In genomic region chr15:67807141-67807540, GRCh38 we compare ENCODE assay signal across 1 cellular context.
TF ChIP-seq lines count a peak whose summit lies in the region.

No MANE protein-coding gene starts in this region.

TF ChIP-seq in H1, 55 proteins besides CTCF, POLR2A, EP300 and RAD21 (continued from another document):
- TF ChIP-seq USF2 (IDR thresholded peaks at IDR 0.05; ENCODE audit: low read length) = no peak
- TF ChIP-seq RNF2 (IDR thresholded peaks at IDR 0.05; ENCODE audit: borderline replicate concordance, low read depth, low read length, missing control alignments, poor library complexity, severe bottlenecking) = no peak
- no peak for TF ChIP-seq BACH1 (IDR thresholded peaks at IDR 0.05; ENCODE audit: low read length)
- no peak for TF ChIP-seq POU5F1 (IDR thresholded peaks at IDR 0.05; ENCODE audit: low read depth, low read length)
- TF ChIP-seq MAFK (IDR thresholded peaks at IDR 0.05; ENCODE audit: low read depth, low read length) = no peak
- no peak for TF ChIP-seq CBX8 (IDR thresholded peaks at IDR 0.05; ENCODE audit: borderline replicate concordance, low read depth, low read length)
- TF ChIP-seq RBBP5 (IDR thresholded peaks at IDR 0.05; ENCODE audit: borderline replicate concordance, low read depth, low read length) = no peak
- no peak for TF ChIP-seq KDM4A (IDR thresholded peaks at IDR 0.05; ENCODE audit: low read depth, low read length, severe bottlenecking)
- TF ChIP-seq EZH2 (IDR thresholded peaks at IDR 0.05; ENCODE audit: low read depth, low read length, severe bottlenecking) = no peak
- TF ChIP-seq PHF8 (conservative IDR thresholded peaks at IDR 0.05; ENCODE audit: low read depth, low read length) = no peak
- no peak for TF ChIP-seq SP1 (IDR thresholded peaks at IDR 0.05; ENCODE audit: low read depth, low read length)
- TF ChIP-seq TAF1 (IDR thresholded peaks at IDR 0.05; ENCODE audit: low read depth, low read length) = no peak
